ENCODE assay signal across 11 cellular contexts in genomic region chr16:3060339-3061127, GRCh38. TPM values are rescaled to one million over a fixed set of nuclear protein-coding genes. Genes with fewer than 3 reads are reported as not detected.
DNase-seq lines count a peak whose midpoint lies in the region; ATAC-seq and TF ChIP-seq lines count a peak whose summit lies in the region.
"Had no signal": no experiment of that assay in that cellular context is flagged by ENCODE, and none has a peak within 500 bp of the region (broad histone marks: within the 10 kb centered on the region; RNA-seq: fewer than 3 reads in every experiment).

No MANE protein-coding gene starts in this region.

- H3K27ac ChIP-seq in stomach: peak overlapping the region; percentile 8 to 88 (median 85)
- no peak overlapping the region for H3K27ac ChIP-seq in effector memory CD4-positive, alpha-beta T cell (ENCODE audit: insufficient read depth, low read length, poor library complexity, severe bottlenecking)
- H3K27ac ChIP-seq in Peyer's patch: no peak overlapping the region

- peaks cover 36% of the 10 kb centered on the region for H3K4me1 ChIP-seq in mucosa of descending colon (ENCODE audit: low read depth)
- peaks cover 25 to 53% (median 31%) of the 10 kb centered on the region in 4 donors for H3K4me1 ChIP-seq in stomach
- H3K4me1 ChIP-seq in effector memory CD4-positive, alpha-beta T cell (ENCODE audit: control insufficient read depth, insufficient read depth, low read length, poor library complexity, severe bottlenecking): peaks cover 37% of the 10 kb centered on the region
- peaks cover 9 to 34% (median 13%) of the 10 kb centered on the region in 4 donors for H3K4me1 ChIP-seq in Peyer's patch

- no peak for TF ChIP-seq EP300 in stomach (IDR thresholded peaks at IDR 0.05)

- no peak for DNase-seq in activated naive CD4-positive, alpha-beta T cell treated with anti-CD3 and anti-CD28 coated beads, Interleukin-2, amount 10 ng/mL, durations not matched to agents 7 days and 5 days
- no peak for DNase-seq in activated naive CD4-positive, alpha-beta T cell (lab: John Stamatoyannopoulos, UW)
- DNase-seq in activated T-helper 1 cell treated with anti-CD3 and anti-CD28 coated beads, Interleukin-12 subunit alpha, Interleukin-12 subunit beta, Interleukin-2, Interleukin-4 antibody, amounts not matched to agents 30 ng/mL and 10 ng/mL and 1 ng/mL, durations not matched to agents 14 hours and 24 hours and 36 hours (ENCODE audit: low spot score): no peak
- peak in 2 of 3 donors; percentile 27 to 29 for DNase-seq in mucosa of descending colon
- DNase-seq in stomach: no peak
- no peak for DNase-seq in effector memory CD4-positive, alpha-beta T cell
- DNase-seq in Peyer's patch: no peak
- no peak for DNase-seq in erythroblast (lab: John Stamatoyannopoulos, UW)
- DNase-seq: GDM1, KG1, SW 1271 had no signal

- intact Hi-C loops in activated T-helper 1 cell treated with anti-CD3 and anti-CD28 coated beads, Interleukin-12 subunit alpha, Interleukin-12 subunit beta, Interleukin-2, Interleukin-4 antibody, amounts not matched to agents 30 ng/mL and 10 ng/mL and 1 ng/mL, durations not matched to agents 14 hours and 24 hours and 36 hours (cut with micrococcal nuclease): no loop called here
- intact Hi-C loops in mucosa of descending colon (cut with DNase I, micrococcal nuclease): no loop called here
- intact Hi-C loops in stomach (cut with DNase I; ENCODE audit: low total_unique reads): no loop called here

- peak overlapping the region; percentile 96 for H3K4me3 Mint-ChIP-seq in activated naive CD4-positive, alpha-beta T cell treated with anti-CD3 and anti-CD28 coated beads, Interleukin-2, amount 10 ng/mL, durations not matched to agents 7 days and 5 days
- H3K4me3 Mint-ChIP-seq in activated T-helper 1 cell treated with anti-CD3 and anti-CD28 coated beads, Interleukin-12 subunit alpha, Interleukin-12 subunit beta, Interleukin-2, Interleukin-4 antibody, amounts not matched to agents 30 ng/mL and 10 ng/mL and 1 ng/mL, durations not matched to agents 14 hours and 24 hours and 36 hours: peak overlapping the region; percentile 89

- H3K36me3 Mint-ChIP-seq in activated naive CD4-positive, alpha-beta T cell treated with anti-CD3 and anti-CD28 coated beads, Interleukin-2, amount 10 ng/mL, durations not matched to agents 7 days and 5 days: peaks cover 19% of the 10 kb centered on the region
- peaks cover 21% of the 10 kb centered on the region for H3K36me3 Mint-ChIP-seq in activated T-helper 1 cell treated with anti-CD3 and anti-CD28 coated beads, Interleukin-12 subunit alpha, Interleukin-12 subunit beta, Interleukin-2, Interleukin-4 antibody, amounts not matched to agents 30 ng/mL and 10 ng/mL and 1 ng/mL, durations not matched to agents 14 hours and 24 hours and 36 hours (ENCODE audit: low read depth)

- WGBS in stomach, 5 donors: 78 to 86% (median 79%) methylated on average over 14 of the region's 14 CpGs

- H3K4me3 ChIP-seq in mucosa of descending colon: no peak overlapping the region
- H3K4me3 ChIP-seq in stomach: no peak overlapping the region
- H3K4me3 ChIP-seq in effector memory CD4-positive, alpha-beta T cell (ENCODE audit: insufficient read depth, low read depth, low read length, poor library complexity, severe bottlenecking): no peak overlapping the region
- no peak overlapping the region for H3K4me3 ChIP-seq in Peyer's patch

- TF ChIP-seq POLR2A in stomach (IDR thresholded peaks at IDR 0.05) (no peak), Peyer's patch (IDR thresholded peaks at IDR 0.05) (no peak), erythroblast (IDR thresholded peaks at IDR 0.05; ENCODE audit: low read length) (no peak)

- H3K27me3 Mint-ChIP-seq in activated naive CD4-positive, alpha-beta T cell treated with anti-CD3 and anti-CD28 coated beads, Interleukin-2, amount 10 ng/mL, durations not matched to agents 7 days and 5 days: no peaks in the 10 kb centered on the region
- H3K27me3 Mint-ChIP-seq in activated T-helper 1 cell treated with anti-CD3 and anti-CD28 coated beads, Interleukin-12 subunit alpha, Interleukin-12 subunit beta, Interleukin-2, Interleukin-4 antibody, amounts not matched to agents 30 ng/mL and 10 ng/mL and 1 ng/mL, durations not matched to agents 14 hours and 24 hours and 36 hours (ENCODE audit: insufficient read depth): peaks cover 2% of the 10 kb centered on the region

- ATAC-seq in mucosa of descending colon: no peak

- H3K4me1 Mint-ChIP-seq in activated naive CD4-positive, alpha-beta T cell treated with anti-CD3 and anti-CD28 coated beads, Interleukin-2, amount 10 ng/mL, durations not matched to agents 7 days and 5 days: peaks cover 79% of the 10 kb centered on the region
- H3K4me1 Mint-ChIP-seq in activated T-helper 1 cell treated with anti-CD3 and anti-CD28 coated beads, Interleukin-12 subunit alpha, Interleukin-12 subunit beta, Interleukin-2, Interleukin-4 antibody, amounts not matched to agents 30 ng/mL and 10 ng/mL and 1 ng/mL, durations not matched to agents 14 hours and 24 hours and 36 hours (ENCODE audit: low read depth): peaks cover 51% of the 10 kb centered on the region

- H3K9me3 ChIP-seq in mucosa of descending colon (no peaks in the 10 kb centered on the region), stomach (no peaks in the 10 kb centered on the region), Peyer's patch (no peaks in the 10 kb centered on the region)
- no peaks in the 10 kb centered on the region for H3K9me3 ChIP-seq in effector memory CD4-positive, alpha-beta T cell (ENCODE audit: control insufficient read depth, low read length)

- CTCF ChIA-PET in activated naive CD4-positive, alpha-beta T cell treated with anti-CD3 and anti-CD28 coated beads, Interleukin-2, amount 10 ng/mL, durations not matched to agents 7 days and 5 days (lab: Charles Lee): interaction anchor here (1.0 to 7.0 kb wide), 12 partner anchors 16 to 107 kb away, joined by 3 to 131 read pairs (median 20); partner anchors contain the start of genes ZNF213 and ZSCAN10

- no peak for TF ChIP-seq CTCF in mucosa of descending colon (IDR thresholded peaks at IDR 0.05)
- no peak for TF ChIP-seq CTCF in stomach (IDR thresholded peaks at IDR 0.05)
- no peak for TF ChIP-seq CTCF in Peyer's patch (IDR thresholded peaks at IDR 0.05)

- peak overlapping the region; percentile 91 for H3K27ac Mint-ChIP-seq in activated naive CD4-positive, alpha-beta T cell treated with anti-CD3 and anti-CD28 coated beads, Interleukin-2, amount 10 ng/mL, durations not matched to agents 7 days and 5 days
- peak overlapping the region; percentile 93 for H3K27ac Mint-ChIP-seq in activated T-helper 1 cell treated with anti-CD3 and anti-CD28 coated beads, Interleukin-12 subunit alpha, Interleukin-12 subunit beta, Interleukin-2, Interleukin-4 antibody, amounts not matched to agents 30 ng/mL and 10 ng/mL and 1 ng/mL, durations not matched to agents 14 hours and 24 hours and 36 hours

- H3K36me3 ChIP-seq in mucosa of descending colon (ENCODE audit: low read depth) (no peaks in the 10 kb centered on the region), stomach (peaks cover 0 to 5% (median 0%) of the 10 kb centered on the region in 4 donors), Peyer's patch (no peaks in the 10 kb centered on the region)
- no peaks in the 10 kb centered on the region for H3K36me3 ChIP-seq in effector memory CD4-positive, alpha-beta T cell (ENCODE audit: control insufficient read depth, insufficient read depth, low read length)

- H3K9me3 Mint-ChIP-seq in activated naive CD4-positive, alpha-beta T cell treated with anti-CD3 and anti-CD28 coated beads, Interleukin-2, amount 10 ng/mL, durations not matched to agents 7 days and 5 days: no peaks in the 10 kb centered on the region
- H3K9me3 Mint-ChIP-seq in activated T-helper 1 cell treated with anti-CD3 and anti-CD28 coated beads, Interleukin-12 subunit alpha, Interleukin-12 subunit beta, Interleukin-2, Interleukin-4 antibody, amounts not matched to agents 30 ng/mL and 10 ng/mL and 1 ng/mL, durations not matched to agents 14 hours and 24 hours and 36 hours: peaks cover 7% of the 10 kb centered on the region

- H3K27me3 ChIP-seq in stomach: peaks cover 0 to 8% (median 0%) of the 10 kb centered on the region in 3 donors
- no peaks in the 10 kb centered on the region for H3K27me3 ChIP-seq in effector memory CD4-positive, alpha-beta T cell (replicated peaks; ENCODE audit: control insufficient read depth, insufficient read depth, low read length, poor library complexity, severe bottlenecking)
- H3K27me3 ChIP-seq in Peyer's patch: no peaks in the 10 kb centered on the region

RNA-seq across cellular contexts. Expression of gene IL32, which starts 4.9 kb away (rescaled TPM):
- 993 TPM in 2 replicates for total RNA-seq in activated T-helper 1 cell treated with anti-CD3 and anti-CD28 coated beads, Interleukin-12 subunit alpha, Interleukin-12 subunit beta, Interleukin-2, Interleukin-4 antibody, amounts not matched to agents 30 ng/mL and 10 ng/mL and 1 ng/mL, durations not matched to agents 14 hours and 24 hours and 36 hours
- total RNA-seq in mucosa of descending colon (100 to 1,000 TPM; 394 to 627 (median 413) TPM), stomach (100 to 1,000 TPM in 1 of 5 donors, 10 to 100 TPM in 3, 1 to 10 TPM in 1; 9.9 to 504 (median 90.4) TPM), Peyer's patch (100 to 1,000 TPM in 3 of 4 donors, 10 to 100 TPM in 1; 93.3 to 676 (median 590) TPM)
- polyA plus RNA-seq in stomach: 100 to 1,000 TPM in 1 of 3 donors, 10 to 100 TPM in 2; 56.3 to 129 (median 60.9) TPM

RNA-seq across cellular contexts. Expression of gene MMP25, which starts 14.2 kb away (rescaled TPM):
- total RNA-seq in activated T-helper 1 cell treated with anti-CD3 and anti-CD28 coated beads, Interleukin-12 subunit alpha, Interleukin-12 subunit beta, Interleukin-2, Interleukin-4 antibody, amounts not matched to agents 30 ng/mL and 10 ng/mL and 1 ng/mL, durations not matched to agents 14 hours and 24 hours and 36 hours: 11.9 and 12.8 TPM in 2 replicates
- total RNA-seq in mucosa of descending colon: 1 to 10 TPM in 2 of 3 donors, under 1 TPM in 1; 0.69 to 4.0 (median 2.1) TPM
- 1 to 10 TPM in 2 of 5 donors, not detected in 3; 1.1 to 1.6 TPM for total RNA-seq in stomach
- 1 to 10 TPM in 1 of 3 donors, under 1 TPM in 2; 0.48 to 2.9 (median 0.61) TPM for polyA plus RNA-seq in stomach
- total RNA-seq in Peyer's patch: 1 to 10 TPM in 3 of 4 donors, not detected in 1; 1.4 to 3.3 (median 2.4) TPM

RNA-seq across cellular contexts. Expression of gene BICDL2, which starts 23.8 kb away (rescaled TPM):
- 0.20 TPM in 1 of 2 replicates, not detected in the other for total RNA-seq in activated T-helper 1 cell treated with anti-CD3 and anti-CD28 coated beads, Interleukin-12 subunit alpha, Interleukin-12 subunit beta, Interleukin-2, Interleukin-4 antibody, amounts not matched to agents 30 ng/mL and 10 ng/mL and 1 ng/mL, durations not matched to agents 14 hours and 24 hours and 36 hours
- total RNA-seq in mucosa of descending colon: 100 to 1,000 TPM in 1 of 3 donors, 10 to 100 TPM in 2; 49.1 to 102 (median 75.5) TPM
- total RNA-seq in stomach: 100 to 1,000 TPM in 1 of 5 donors, 10 to 100 TPM in 4; 18.4 to 693 (median 59.4) TPM
- polyA plus RNA-seq in stomach: 10 to 100 TPM; 26.0 to 79.7 (median 29.0) TPM
- 100 to 1,000 TPM in 2 of 4 donors, 10 to 100 TPM in 2; 44.6 to 126 (median 93.8) TPM for total RNA-seq in Peyer's patch

RNA-seq across cellular contexts. Expression of gene THOC6, which starts 36.7 kb away (rescaled TPM):
- total RNA-seq in activated T-helper 1 cell treated with anti-CD3 and anti-CD28 coated beads, Interleukin-12 subunit alpha, Interleukin-12 subunit beta, Interleukin-2, Interleukin-4 antibody, amounts not matched to agents 30 ng/mL and 10 ng/mL and 1 ng/mL, durations not matched to agents 14 hours and 24 hours and 36 hours: 48.3 and 49.0 TPM in 2 replicates
- total RNA-seq in mucosa of descending colon: 10 to 100 TPM; 23.7 to 26.0 (median 25.7) TPM
- total RNA-seq in stomach: 10 to 100 TPM in 4 of 5 donors, not detected in 1; 10.5 to 97.9 (median 22.2) TPM
- 10 to 100 TPM; 15.3 to 39.0 (median 32.8) TPM for polyA plus RNA-seq in stomach
- 10 to 100 TPM in 3 of 4 donors, 1 to 10 TPM in 1; 9.6 to 64.4 (median 27.1) TPM for total RNA-seq in Peyer's patch

RNA-seq across cellular contexts. Expression of gene HCFC1R1, which starts 36.8 kb away (rescaled TPM):
- 30.0 and 30.9 TPM in 2 replicates for total RNA-seq in activated T-helper 1 cell treated with anti-CD3 and anti-CD28 coated beads, Interleukin-12 subunit alpha, Interleukin-12 subunit beta, Interleukin-2, Interleukin-4 antibody, amounts not matched to agents 30 ng/mL and 10 ng/mL and 1 ng/mL, durations not matched to agents 14 hours and 24 hours and 36 hours
- total RNA-seq in mucosa of descending colon (10 to 100 TPM; 19.7 to 33.3 (median 26.5) TPM), stomach (10 to 100 TPM; 11.0 to 94.7 (median 21.7) TPM), Peyer's patch (10 to 100 TPM; 14.0 to 38.0 (median 34.1) TPM)
- polyA plus RNA-seq in stomach: 100 to 1,000 TPM in 2 of 3 donors, 10 to 100 TPM in 1; 71.7 to 128 (median 102) TPM

Comparison
In these comparisons a context has a peak if more than half of its experiments do, and no peak if none do; other contexts are left out.
1. DNase-seq: peak in mucosa of descending colon (2 of 3); none in activated naive CD4-positive, alpha-beta T cell treated with anti-CD3 and anti-CD28 coated beads, Interleukin-2, amount 10 ng/mL, durations not matched to agents 7 days and 5 days (single experiment), activated naive CD4-positive, alpha-beta T cell (0 of 4), activated T-helper 1 cell treated with anti-CD3 and anti-CD28 coated beads, Interleukin-12 subunit alpha, Interleukin-12 subunit beta, Interleukin-2, Interleukin-4 antibody, amounts not matched to agents 30 ng/mL and 10 ng/mL and 1 ng/mL, durations not matched to agents 14 hours and 24 hours and 36 hours (single experiment), stomach (single experiment), effector memory CD4-positive, alpha-beta T cell (0 of 3), Peyer's patch (0 of 3) and erythroblast (0 of 2).
2. H3K27ac ChIP-seq: peak in stomach (5 of 5); none in effector memory CD4-positive, alpha-beta T cell (single experiment) and Peyer's patch (0 of 4).
3. RNA of gene BICDL2, which starts 23.8 kb away (total RNA-seq): 44.6 to 126 TPM in Peyer's patch, 49.1 to 102 TPM in mucosa of descending colon and 18.4 to 693 TPM in stomach; 0.20 TPM in activated T-helper 1 cell treated with anti-CD3 and anti-CD28 coated beads, Interleukin-12 subunit alpha, Interleukin-12 subunit beta, Interleukin-2, Interleukin-4 antibody, amounts not matched to agents 30 ng/mL and 10 ng/mL and 1 ng/mL, durations not matched to agents 14 hours and 24 hours and 36 hours; every median in the first group is over 10 times any median in the second.